In the genomic region with DNA sequence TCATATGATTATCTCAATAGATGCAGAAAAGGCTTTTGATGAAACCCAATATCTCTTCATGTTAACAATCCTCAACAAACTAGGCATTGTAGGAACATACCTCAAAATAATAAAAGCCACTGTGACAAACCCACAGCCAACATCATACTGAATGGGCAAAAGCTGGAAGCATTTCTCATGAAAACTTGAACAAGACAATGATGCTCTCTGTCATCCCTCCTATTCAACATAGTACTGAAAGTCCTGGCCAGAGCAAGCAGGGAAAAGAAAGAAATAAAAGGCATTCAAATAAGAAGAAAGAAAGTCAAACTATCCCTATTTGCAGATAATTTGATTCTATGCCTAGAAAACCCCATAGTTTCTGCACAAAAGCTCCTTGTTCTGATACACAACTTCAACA, we compare ENCODE assay signal across 23 cellular contexts.
"Had no signal": no experiment of that assay in that cellular context is flagged by ENCODE, and none has a peak within 500 bp of the region (broad histone marks: within the 10 kb centered on the region; RNA-seq: fewer than 3 reads in every experiment).

No MANE protein-coding gene starts in this region.

- H3K4me1 ChIP-seq: breast epithelium, Peyer's patch, SJSA1 had no signal

- DNase-seq: activated CD4-positive, alpha-beta T cell treated with anti-CD3 and anti-CD28 coated beads for 48 hours; activated CD4-positive, alpha-beta T cell treated with anti-CD3 and anti-CD28 coated beads, Interleukin-2, amount 50 U/mL, for 4 hours; activated CD4-positive, CD25-positive, alpha-beta regulatory T cell treated with anti-CD3 and anti-CD28 coated beads, Interleukin-2, amount 50 U/mL, for 72 hours; activated CD8-positive, alpha-beta memory T cell treated with anti-CD3 and anti-CD28 coated beads, Interleukin-2, amount 50 U/mL, for 48 hours; activated CD8-positive, alpha-beta T cell treated with anti-CD3 and anti-CD28 coated beads, Interleukin-2, amount 10 ng/mL, durations not matched to agents 7 days and 5 days; activated effector memory CD4-positive, alpha-beta T cell treated with Interleukin-2 at 50 U/mL for 16 hours; activated naive CD4-positive, alpha-beta T cell; activated T-cell treated with anti-CD3 and anti-CD28 coated beads, Interleukin-2, amount 50 U/mL, for 1 hour; aorta; MG63; MV-4-11; NCI-H1092 treated with DMSO at 0.1 percent for 48 hours; NCI-H1417 treated with DMSO at 0.1 percent for 48 hours; NCI-H1694; NCI-H2029; NCI-H446; Peyer's patch; SHP77; T-helper 17 cell; T-helper 9 cell had no signal

- H3K9me3 ChIP-seq: SJSA1 had no signal

- ATAC-seq: activated CD8-positive, alpha-beta T cell treated with anti-CD3 and anti-CD28 coated beads, Interleukin-2, amount 10 ng/mL, durations not matched to agents 7 days and 5 days; T-helper 17 cell; WTC11 had no signal

- H3K4me3 ChIP-seq: breast epithelium, MG63, Peyer's patch, SJSA1 had no signal

- H3K27ac ChIP-seq: breast epithelium, Peyer's patch, SJSA1 had no signal

- H3K27me3 ChIP-seq: breast epithelium, MG63, Peyer's patch had no signal

- H3K36me3 ChIP-seq: breast epithelium, MG63, Peyer's patch, SJSA1 had no signal
